Comparison of ENCODE assay signal across 1 cellular context in the genomic region with DNA sequence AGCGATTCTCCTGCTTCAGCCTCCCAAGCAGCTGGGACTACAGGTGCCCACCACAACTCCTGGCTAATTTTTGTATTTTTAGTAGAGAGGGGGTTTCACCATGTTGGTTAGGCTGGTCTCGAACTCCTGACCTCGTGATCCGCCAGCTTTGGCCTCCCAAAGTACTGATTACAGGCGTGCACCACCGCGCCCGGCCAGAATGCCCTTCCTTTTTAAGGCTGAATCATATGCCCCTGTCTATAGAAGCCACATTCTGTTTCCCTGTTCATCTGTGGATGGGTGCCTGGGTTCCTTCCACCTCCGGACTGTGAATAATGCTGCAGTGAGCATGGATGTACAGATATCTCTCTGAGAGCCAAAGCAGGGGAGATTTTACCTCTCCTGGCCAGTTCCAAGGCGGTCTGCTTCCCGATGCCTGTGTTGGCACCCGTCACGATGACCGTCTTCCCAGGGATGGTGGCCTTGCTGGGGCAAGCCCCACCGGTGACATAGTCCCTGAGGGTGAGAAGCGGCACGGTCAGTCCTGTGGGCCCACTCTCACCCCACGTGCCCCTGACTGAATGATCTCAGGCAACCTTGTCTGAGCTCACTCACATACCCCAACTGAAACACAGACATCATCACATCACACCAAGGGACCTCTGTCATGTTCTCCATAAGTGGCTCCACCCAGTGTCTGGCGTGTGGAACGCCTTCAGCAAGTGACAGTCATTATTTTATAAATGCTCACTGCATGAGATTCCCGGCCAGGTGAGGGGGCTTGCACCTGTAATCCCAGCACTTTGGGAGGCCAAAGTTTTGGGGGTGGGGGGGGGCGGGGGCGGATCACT.
TF ChIP-seq lines count a peak whose summit lies in the region.

No MANE protein-coding gene starts in this region.

TF ChIP-seq in GM23338, 12 proteins besides CTCF, POLR2A, EP300 and RAD21:
- no peak for TF ChIP-seq CREB1 (CRISPR knock-in tag; IDR thresholded peaks at IDR 0.05; ENCODE audit: low read depth)
- TF ChIP-seq STAT1 (IDR thresholded peaks at IDR 0.05; ENCODE audit: unreplicated experiment): no peak
- TF ChIP-seq JUNB (IDR thresholded peaks at IDR 0.05; ENCODE audit: unreplicated experiment): no peak
